ENCODE assay signal across 21 cellular contexts in the genomic region with DNA sequence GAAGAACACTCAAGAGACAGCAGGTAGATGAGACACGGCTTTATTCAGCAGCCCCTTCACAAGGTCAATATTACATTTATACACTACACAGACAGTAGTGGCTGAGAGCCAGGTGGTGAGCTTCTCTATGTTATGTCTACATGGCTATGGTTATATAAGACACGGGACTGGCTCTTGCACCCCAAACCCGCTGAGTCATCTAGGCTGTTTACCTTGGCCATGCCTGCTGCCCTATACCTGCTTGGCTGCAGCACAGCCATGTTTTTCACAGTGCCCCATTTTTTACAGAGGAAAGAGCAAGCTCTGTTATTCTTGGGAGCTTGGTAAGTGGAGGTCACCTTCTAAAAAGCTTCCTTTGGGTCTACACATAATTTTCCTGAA.
"Had no signal": no experiment of that assay in that cellular context is flagged by ENCODE, and none has a peak within 500 bp of the region (broad histone marks: within the 10 kb centered on the region; RNA-seq: fewer than 3 reads in every experiment).

No MANE protein-coding gene starts in this region.

- H3K27ac ChIP-seq: cardiac muscle cell, epithelial cell of prostate, heart right ventricle, prostate gland, thyroid gland, upper lobe of right lung had no signal

- H3K4me3 ChIP-seq: cardiac muscle cell, heart right ventricle, prostate gland, right atrium auricular region, thyroid gland, upper lobe of right lung had no signal

- H3K9me3 ChIP-seq: prostate gland, right atrium auricular region, thyroid gland, upper lobe of right lung had no signal

- DNase-seq: activated CD4-positive, alpha-beta T cell treated with anti-CD3 and anti-CD28 coated beads for 1 hour; activated CD4-positive, alpha-beta T cell treated with anti-CD3 and anti-CD28 coated beads, Interleukin-2, amount 50 U/mL, for 1 hour; activated CD8-positive, alpha-beta T cell treated with anti-CD3 and anti-CD28 coated beads, Interleukin-2, amount 10 ng/mL, durations not matched to agents 7 days and 5 days; activated gamma-delta T cell; activated naive CD4-positive, alpha-beta T cell treated with anti-CD3 and anti-CD28 coated beads, Interleukin-2, amount 50 U/mL, for 16 hours; activated naive CD8-positive, alpha-beta T cell treated with anti-CD3 and anti-CD28 coated beads, Interleukin-2, amount 50 U/mL, for 24 hours; cortex of kidney; foreskin fibroblast; heart right ventricle; islet precursor cell; left cardiac atrium; stimulated activated CD4-positive, alpha-beta T cell treated with anti-CD3 and anti-CD28 coated beads, Interleukin-4, amount 100 ng/mL, for 24 hours; stimulated activated naive CD4-positive, alpha-beta T cell treated with Interleukin-2 at 50 U/mL for 16 hours; substantia nigra; thyroid gland; upper lobe of right lung had no signal

- H3K27me3 ChIP-seq: cardiac muscle cell, right atrium auricular region, thyroid gland, upper lobe of right lung had no signal

- H3K4me1 ChIP-seq: prostate gland, thyroid gland, upper lobe of right lung had no signal

- H3K36me3 ChIP-seq: cardiac muscle cell, heart right ventricle, prostate gland, right atrium auricular region, thyroid gland, upper lobe of right lung had no signal

- ATAC-seq: activated CD8-positive, alpha-beta T cell treated with anti-CD3 and anti-CD28 coated beads, Interleukin-2, amount 10 ng/mL, durations not matched to agents 7 days and 5 days; activated naive CD8-positive, alpha-beta T cell treated with anti-CD3 and anti-CD28 coated beads, Interleukin-2, amount 50 U/mL, for 24 hours; upper lobe of right lung had no signal

- FAIRE-seq: TTC549 had no signal
